ENCODE assay signal across 16 cellular contexts in genomic region chr20:63964412-63964811, GRCh38. TPM values are rescaled to one million over a fixed set of nuclear protein-coding genes. Genes with fewer than 3 reads are reported as not detected.
A peak's percentile ranks its signal among the peaks of the same experiment; 100 is the strongest.
DNase-seq lines count a peak whose midpoint lies in the region; ATAC-seq and TF ChIP-seq lines count a peak whose summit lies in the region.
"Had no signal": no experiment of that assay in that cellular context is flagged by ENCODE, and none has a peak within 500 bp of the region (broad histone marks: within the 10 kb centered on the region; RNA-seq: fewer than 3 reads in every experiment).

No MANE protein-coding gene starts in this region.

- H3K9me3 ChIP-seq in right cardiac atrium (ENCODE audit: control insufficient read depth, low read length) (no peaks in the 10 kb centered on the region), psoas muscle (no peaks in the 10 kb centered on the region)
- H3K9me3 ChIP-seq: MG63 had no signal

- no peak for TF ChIP-seq POLR2A in lower leg skin (IDR thresholded peaks at IDR 0.05)

- no peak overlapping the region for H3K27ac ChIP-seq in right cardiac atrium (ENCODE audit: low read length)
- H3K27ac ChIP-seq in psoas muscle: no peak overlapping the region
- H3K27ac ChIP-seq: C4-2B had no signal

- H3K27me3 ChIP-seq in right cardiac atrium (ENCODE audit: control insufficient read depth, insufficient read depth): no peaks in the 10 kb centered on the region
- no peaks in the 10 kb centered on the region for H3K27me3 ChIP-seq in psoas muscle (ENCODE audit: insufficient read depth in 3 of 3, low read length in 2 of 3)
- H3K27me3 ChIP-seq: MG63 had no signal

- H3K4me1 ChIP-seq in right cardiac atrium (ENCODE audit: control insufficient read depth, insufficient read depth, low read length): no peaks in the 10 kb centered on the region
- peaks cover 6% of the 10 kb centered on the region for H3K4me1 ChIP-seq in psoas muscle

- peak; percentile 25 for DNase-seq in Right ventricle myocardium inferior (ENCODE audit: missing footprints)
- DNase-seq in cardiac septum (ENCODE audit: low spot score): no peak
- DNase-seq in right cardiac atrium: peak; percentile 12 to 64 (median 40)
- DNase-seq in psoas muscle: peak; percentile 11 to 46
- no peak for DNase-seq in NCI-H1436 treated with DMSO at 0.1 percent for 48 hours (lab: John Stamatoyannopoulos, UW)
- DNase-seq in lower leg skin (ENCODE audit: low spot score in 2 of 2): no peak
- DNase-seq: COR-L47; DMS153; MG63; NCI-H1092 treated with DMSO at 0.1 percent for 48 hours; NCI-H1694 treated with DMSO at 0.1 percent for 48 hours; NCI-H345; NCI-H526 treated with DMSO at 0.1 percent for 48 hours; NK-92 treated with Interleukin-12 subunit alpha and Interleukin-12 subunit beta, amount 100 ng/mL, for 24 hours had no signal

- no peak for TF ChIP-seq CTCF in psoas muscle (IDR thresholded peaks at IDR 0.05)
- no peak for TF ChIP-seq CTCF in lower leg skin (IDR thresholded peaks at IDR 0.05)

- 94% methylated on average over 16 of the region's 16 CpGs for WGBS in right cardiac atrium
- WGBS in psoas muscle, 3 donors: 87 to 91% (median 90%) methylated on average over 14 to 16 of the region's 16 CpGs
- WGBS in lower leg skin, 2 donors: 96 to 97% methylated on average over 14 to 16 of the region's 16 CpGs

- ATAC-seq in Right ventricle myocardium inferior (no peak), right cardiac atrium (no peak), psoas muscle (no peak)

- H3K4me3 ChIP-seq in right cardiac atrium (ENCODE audit: low read length) (no peak overlapping the region), psoas muscle (no peak overlapping the region), lower leg skin (ENCODE audit: low read depth, poor library complexity, severe bottlenecking) (no peak overlapping the region)
- H3K4me3 ChIP-seq: MG63 had no signal

- intact Hi-C loops in Right ventricle myocardium inferior (cut with DNase I): no loop called here
- intact Hi-C loops in cardiac septum (cut with DNase I): no loop called here
- intact Hi-C loops in right cardiac atrium (cut with DNase I): no loop called here
- intact Hi-C loops in psoas muscle (cut with DNase I): no loop called here
- intact Hi-C loops in lower leg skin (cut with DNase I; ENCODE audit: low total_unique reads): no loop called here

- peaks cover 2 to 62% of the 10 kb centered on the region in 2 donors for H3K36me3 ChIP-seq in psoas muscle (ENCODE audit: insufficient read depth in 1 of 2, low read depth in 1 of 2)

RNA-seq across cellular contexts. Expression of gene ZNF512B, which starts 5.3 kb away (rescaled TPM):
- total RNA-seq in Right ventricle myocardium inferior (12.2 TPM), cardiac septum (12.8 TPM), right cardiac atrium (10 to 100 TPM; 12.3 to 16.1 (median 13.6) TPM), psoas muscle (10 to 100 TPM in 3 of 4 donors, 1 to 10 TPM in 1; 10.0 to 14.4 (median 12.4) TPM), lower leg skin (10 to 100 TPM; 15.3 to 19.8 (median 16.7) TPM)
- polyA plus RNA-seq in right cardiac atrium (9.8 TPM), psoas muscle (1 to 10 TPM; 3.3 to 9.1 (median 5.6) TPM)

RNA-seq across cellular contexts. Expression of gene UCKL1, which starts 8.2 kb away (rescaled TPM):
- total RNA-seq in Right ventricle myocardium inferior: 52.0 TPM
- total RNA-seq in cardiac septum: 43.2 TPM
- 10 to 100 TPM; 35.5 to 47.0 (median 44.0) TPM for total RNA-seq in right cardiac atrium
- polyA plus RNA-seq in right cardiac atrium: 36.5 TPM
- total RNA-seq in psoas muscle: 10 to 100 TPM; 23.2 to 37.0 (median 35.5) TPM
- 10 to 100 TPM; 22.9 to 42.4 (median 40.5) TPM for polyA plus RNA-seq in psoas muscle
- total RNA-seq in lower leg skin: 10 to 100 TPM; 28.1 to 44.3 (median 33.6) TPM

RNA-seq across cellular contexts. Expression of gene SAMD10, which starts 15.0 kb away (rescaled TPM):
- total RNA-seq in Right ventricle myocardium inferior (5.7 TPM), cardiac septum (4.0 TPM), right cardiac atrium (1 to 10 TPM; 3.3 to 4.9 (median 3.8) TPM), psoas muscle (under 1 TPM; 0.32 to 0.84 (median 0.55) TPM), lower leg skin (10 to 100 TPM in 3 of 4 donors, 1 to 10 TPM in 1; 8.1 to 11.3 (median 10.6) TPM)
- polyA plus RNA-seq in right cardiac atrium (4.8 TPM), psoas muscle (1 to 10 TPM in 1 of 3 donors, under 1 TPM in 2; 0.44 to 5.5 (median 0.92) TPM)
- total RNA-seq: A172 had no signal

RNA-seq across cellular contexts. Expression of gene PRPF6, which starts 16.5 kb away (rescaled TPM):
- total RNA-seq in Right ventricle myocardium inferior (46.4 TPM), cardiac septum (47.5 TPM), right cardiac atrium (10 to 100 TPM; 42.5 to 44.7 (median 43.5) TPM), psoas muscle (10 to 100 TPM; 51.0 to 63.1 (median 59.8) TPM), lower leg skin (10 to 100 TPM; 66.8 to 88.3 (median 79.1) TPM)
- polyA plus RNA-seq in right cardiac atrium (29.6 TPM), psoas muscle (10 to 100 TPM; 38.8 to 75.4 (median 52.5) TPM)

Comparison
In these comparisons a context has a peak if more than half of its experiments do, and no peak if none do; other contexts are left out.
1. DNase-seq: peak in Right ventricle myocardium inferior (single experiment), right cardiac atrium (3 of 3) and psoas muscle (2 of 2); none in cardiac septum (single experiment), NCI-H1436 treated with DMSO at 0.1 percent for 48 hours (single experiment) and lower leg skin (0 of 2).